ENCODE assay signal across 2 cellular contexts in the genomic region with DNA sequence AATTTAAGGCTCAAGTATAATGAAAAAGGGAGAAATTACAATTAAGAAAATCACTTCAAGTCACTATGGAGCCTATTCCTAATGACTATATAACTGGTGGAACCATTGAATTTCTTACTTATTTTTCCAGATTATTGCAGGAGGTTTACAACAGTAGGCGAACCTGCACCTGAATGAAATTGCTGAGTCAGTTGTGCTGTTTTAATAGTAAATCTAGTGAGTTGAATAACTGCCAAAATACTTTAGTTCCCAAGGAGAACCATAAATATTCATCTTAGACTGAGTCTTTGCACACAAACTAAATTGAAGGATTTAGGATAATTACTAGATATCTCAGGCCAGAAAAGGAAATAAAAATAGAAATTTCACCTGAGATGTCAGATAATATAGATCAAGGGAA.
TF ChIP-seq lines count a peak whose summit lies in the region.

No MANE protein-coding gene starts in this region.

TF ChIP-seq in IMR-90, 13 proteins besides CTCF, POLR2A, EP300 and RAD21:
- TF ChIP-seq MAFK (IDR thresholded peaks at IDR 0.05; ENCODE audit: low read depth, low read length) (peak; percentile 79), RFX5 (IDR thresholded peaks at IDR 0.05; ENCODE audit: low read depth, low read length) (no peak)

TF ChIP-seq in H1, 55 proteins besides CTCF, POLR2A, EP300 and RAD21:
- 0 out of 2 replicates have a peak, but pooled peaks have one; percentile 12 for TF ChIP-seq MAFK (IDR thresholded peaks at IDR 0.05; ENCODE audit: low read depth, low read length)
- TF ChIP-seq, protein P1, sequence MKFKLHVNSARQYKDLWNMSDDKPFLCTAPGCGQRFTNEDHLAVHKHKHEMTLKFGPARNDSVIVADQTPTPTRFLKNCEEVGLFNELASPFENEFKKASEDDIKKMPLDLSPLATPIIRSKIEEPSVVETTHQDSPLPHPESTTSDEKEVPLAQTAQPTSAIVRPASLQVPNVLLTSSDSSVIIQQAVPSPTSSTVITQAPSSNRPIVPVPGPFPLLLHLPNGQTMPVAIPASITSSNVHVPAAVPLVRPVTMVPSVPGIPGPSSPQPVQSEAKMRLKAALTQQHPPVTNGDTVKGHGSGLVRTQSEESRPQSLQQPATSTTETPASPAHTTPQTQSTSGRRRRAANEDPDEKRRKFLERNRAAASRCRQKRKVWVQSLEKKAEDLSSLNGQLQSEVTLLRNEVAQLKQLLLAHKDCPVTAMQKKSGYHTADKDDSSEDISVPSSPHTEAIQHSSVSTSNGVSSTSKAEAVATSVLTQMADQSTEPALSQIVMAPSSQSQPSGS (IDR thresholded peaks at IDR 0.05; ENCODE audit: low read length) = no peak
